ENCODE assay signal across 24 cellular contexts in genomic region chr7:22579961-22580360, GRCh38.
"Had no signal": no experiment of that assay in that cellular context is flagged by ENCODE, and none has a peak within 500 bp of the region (broad histone marks: within the 10 kb centered on the region; RNA-seq: fewer than 3 reads in every experiment).

No MANE protein-coding gene starts in this region.

- ATAC-seq: activated CD8-positive, alpha-beta T cell treated with anti-CD3 and anti-CD28 coated beads for 36 hours; activated T-cell treated with anti-CD3 and anti-CD28 coated beads, Interleukin-2, amount 50 U/mL, for 4 hours; activated T-helper 17 cell treated with anti-CD3 and anti-CD28 coated beads, Interleukin-2, amount 50 U/mL, for 72 hours; gastrocnemius medialis; naive thymus-derived CD8-positive, alpha-beta T cell; right lobe of liver; stimulated activated naive CD8-positive, alpha-beta T cell treated with anti-CD3 and anti-CD28 coated beads, Interleukin-15, Interleukin-2, amounts not matched to agents 100 U/mL and 50 U/mL, for 24 hours had no signal

- DNase-seq: activated B cell treated with CpG ODN at 0.5 μM for 24 hours; activated CD4-positive, alpha-beta T cell treated with anti-CD3 and anti-CD28 coated beads, Interleukin-2, amount 50 U/mL, for 1 hour; activated CD8-positive, alpha-beta T cell treated with anti-CD3 and anti-CD28 coated beads for 36 hours; activated T-cell treated with anti-CD3 and anti-CD28 coated beads, Interleukin-2, amount 50 U/mL, for 4 hours; effector CD8-positive, alpha-beta T cell; esophagus squamous epithelium; gastrocnemius medialis; glutamatergic neuron; islet precursor cell; left ventricle myocardium inferior; midbrain; naive thymus-derived CD8-positive, alpha-beta T cell; posterior cingulate gyrus; right lobe of liver; stimulated activated CD4-positive, alpha-beta T cell treated with anti-CD3 and anti-CD28 coated beads, Interleukin-12 subunit alpha, Interleukin-12 subunit beta, amount 100 ng/mL, for 4 hours; stimulated activated CD4-positive, alpha-beta T cell treated with anti-CD3 and anti-CD28 coated beads, Interleukin-4, amount 100 ng/mL, for 1 hour; stimulated activated naive CD8-positive, alpha-beta T cell treated with anti-CD3 and anti-CD28 coated beads, Interleukin-15, Interleukin-2, amounts not matched to agents 100 U/mL and 50 U/mL, for 24 hours; testis; transverse colon had no signal

- H3K9me3 ChIP-seq: esophagus squamous epithelium, gastrocnemius medialis, left ventricle myocardium inferior, right lobe of liver, testis, transverse colon had no signal

- H3K4me3 Mint-ChIP-seq: activated B cell treated with CpG ODN at 0.5 μM for 24 hours; activated CD8-positive, alpha-beta T cell treated with anti-CD3 and anti-CD28 coated beads for 36 hours; activated naive CD4-positive, alpha-beta T cell treated with anti-CD3 and anti-CD28 coated beads, Interleukin-2, amount 50 U/mL, for 24 hours; activated T-cell treated with anti-CD3 and anti-CD28 coated beads, Interleukin-2, amount 50 U/mL, for 4 hours; activated T-helper 17 cell treated with anti-CD3 and anti-CD28 coated beads, Interleukin-2, amount 50 U/mL, for 72 hours; central memory CD8-positive, alpha-beta T cell; naive thymus-derived CD8-positive, alpha-beta T cell; T-helper 2 cell treated with Interferon-gamma antibody and Interleukin-4, amounts not matched to agents 5 μg/mL and 100 μg/mL, for 36 hours had no signal

- H3K36me3 Mint-ChIP-seq: naive thymus-derived CD8-positive, alpha-beta T cell had no signal

- H3K27ac ChIP-seq: esophagus squamous epithelium, gastrocnemius medialis, left ventricle myocardium inferior, right lobe of liver, skin epidermis, testis, transverse colon had no signal

- H3K27me3 Mint-ChIP-seq: activated B cell treated with CpG ODN at 0.5 μM for 24 hours; central memory CD8-positive, alpha-beta T cell had no signal

- H3K4me3 ChIP-seq: esophagus squamous epithelium, gastrocnemius medialis, left ventricle myocardium inferior, right lobe of liver, skin epidermis, testis, transverse colon had no signal

- H3K9me3 Mint-ChIP-seq: activated B cell treated with CpG ODN at 0.5 μM for 24 hours; activated CD8-positive, alpha-beta T cell treated with anti-CD3 and anti-CD28 coated beads for 36 hours; activated naive CD4-positive, alpha-beta T cell treated with anti-CD3 and anti-CD28 coated beads, Interleukin-2, amount 50 U/mL, for 24 hours; activated T-cell treated with anti-CD3 and anti-CD28 coated beads, Interleukin-2, amount 50 U/mL, for 4 hours; activated T-helper 17 cell treated with anti-CD3 and anti-CD28 coated beads, Interleukin-2, amount 50 U/mL, for 72 hours; central memory CD8-positive, alpha-beta T cell; naive thymus-derived CD8-positive, alpha-beta T cell; T-helper 2 cell treated with Interferon-gamma antibody and Interleukin-4, amounts not matched to agents 5 μg/mL and 100 μg/mL, for 36 hours had no signal

- H3K36me3 ChIP-seq: esophagus squamous epithelium, gastrocnemius medialis, left ventricle myocardium inferior, right lobe of liver, transverse colon had no signal

- H3K4me1 Mint-ChIP-seq: activated naive CD4-positive, alpha-beta T cell treated with anti-CD3 and anti-CD28 coated beads, Interleukin-2, amount 50 U/mL, for 24 hours; activated T-helper 17 cell treated with anti-CD3 and anti-CD28 coated beads, Interleukin-2, amount 50 U/mL, for 72 hours; central memory CD8-positive, alpha-beta T cell had no signal

- H3K27ac Mint-ChIP-seq: activated B cell treated with CpG ODN at 0.5 μM for 24 hours; activated CD8-positive, alpha-beta T cell treated with anti-CD3 and anti-CD28 coated beads for 36 hours; activated naive CD4-positive, alpha-beta T cell treated with anti-CD3 and anti-CD28 coated beads, Interleukin-2, amount 50 U/mL, for 24 hours; activated T-helper 17 cell treated with anti-CD3 and anti-CD28 coated beads, Interleukin-2, amount 50 U/mL, for 72 hours; naive thymus-derived CD8-positive, alpha-beta T cell; T-helper 2 cell treated with Interferon-gamma antibody and Interleukin-4, amounts not matched to agents 5 μg/mL and 100 μg/mL, for 36 hours had no signal

- H3K27me3 ChIP-seq: esophagus squamous epithelium, gastrocnemius medialis, right lobe of liver, testis had no signal
